Comparison of ENCODE assay signal across 1 cellular context in genomic region chr9:84364904-84365490, GRCh38. TPM values are rescaled to one million over a fixed set of nuclear protein-coding genes. Genes with fewer than 3 reads are reported as not detected.
"Had no signal": no experiment of that assay in that cellular context is flagged by ENCODE, and none has a peak within 500 bp of the region (broad histone marks: within the 10 kb centered on the region; RNA-seq: fewer than 3 reads in every experiment).

No MANE protein-coding gene starts in this region.

RNA-seq across cellular contexts. Expression of gene SLC28A3, which starts 24.4 kb away (rescaled TPM):
- total RNA-seq: H7 had no signal
